14 cellular contexts compared by ENCODE assay signal in genomic region chr12:3242199-3242863, GRCh38.
A peak's percentile ranks its signal among the peaks of the same experiment; 100 is the strongest.
DNase-seq lines count a peak whose midpoint lies in the region; ATAC-seq lines count a peak whose summit lies in the region.
"Had no signal": no experiment of that assay in that cellular context is flagged by ENCODE, and none has a peak within 500 bp of the region (broad histone marks: within the 10 kb centered on the region; RNA-seq: fewer than 3 reads in every experiment).

No MANE protein-coding gene starts in this region.

- peaks cover 44% of the 10 kb centered on the region for H3K4me1 ChIP-seq in SJCRH30
- H3K4me1 ChIP-seq: Peyer's patch had no signal

- H3K27me3 ChIP-seq in SJCRH30 = no peaks in the 10 kb centered on the region
- H3K27me3 ChIP-seq: Peyer's patch had no signal

- H3K27ac ChIP-seq in SJCRH30 = peak overlapping the region; percentile 2; the same call in 1 of the 2 replicates
- H3K27ac ChIP-seq: KMS-11, Peyer's patch had no signal

- DNase-seq in HT-29 (ENCODE audit: low spot score) (peak; percentile 63), SJCRH30 (peak; percentile 57 to 66), left cardiac atrium (peak; percentile 54), retina (peak; percentile 54)
- DNase-seq: activated CD8-positive, alpha-beta T cell treated with anti-CD3 and anti-CD28 coated beads for 36 hours; mammary epithelial cell; NCI-H2029; T-cell had no signal

- intact Hi-C loops in left cardiac atrium (cut with DNase I) = no loop called here

- ATAC-seq in left cardiac atrium = peak; percentile 69 to 81
- ATAC-seq in GM18907 (IDR thresholded peaks at IDR 0.05; ENCODE audit: unreplicated experiment) = no peak
- ATAC-seq in HG03159 (IDR thresholded peaks at IDR 0.05; ENCODE audit: unreplicated experiment) = no peak
- ATAC-seq in HG03571 (IDR thresholded peaks at IDR 0.05; ENCODE audit: unreplicated experiment) = no peak
- no peak for ATAC-seq in GM18868 (IDR thresholded peaks at IDR 0.05; ENCODE audit: unreplicated experiment)
- ATAC-seq: activated CD8-positive, alpha-beta T cell treated with anti-CD3 and anti-CD28 coated beads for 36 hours; T-cell had no signal

- H3K36me3 ChIP-seq in SJCRH30 = peaks cover 67% of the 10 kb centered on the region
- H3K36me3 ChIP-seq: Peyer's patch had no signal

- no peak overlapping the region for H3K4me3 ChIP-seq in SJCRH30
- H3K4me3 ChIP-seq: Peyer's patch had no signal

- no peaks in the 10 kb centered on the region for H3K9me3 ChIP-seq in SJCRH30 (replicated peaks)
- H3K9me3 ChIP-seq: Peyer's patch had no signal

Comparison
In these comparisons a context has a peak if more than half of its experiments do, and no peak if none do; other contexts are left out.
1. ATAC-seq: peak in left cardiac atrium (2 of 2); none in GM18907 (single experiment), HG03159 (single experiment), HG03571 (single experiment) and GM18868 (single experiment).
2. Peak in every context shown above with its lines, with median percentiles within 50 percentile points of each other: DNase-seq.